ENCODE assay signal across 8 cellular contexts in the genomic region with DNA sequence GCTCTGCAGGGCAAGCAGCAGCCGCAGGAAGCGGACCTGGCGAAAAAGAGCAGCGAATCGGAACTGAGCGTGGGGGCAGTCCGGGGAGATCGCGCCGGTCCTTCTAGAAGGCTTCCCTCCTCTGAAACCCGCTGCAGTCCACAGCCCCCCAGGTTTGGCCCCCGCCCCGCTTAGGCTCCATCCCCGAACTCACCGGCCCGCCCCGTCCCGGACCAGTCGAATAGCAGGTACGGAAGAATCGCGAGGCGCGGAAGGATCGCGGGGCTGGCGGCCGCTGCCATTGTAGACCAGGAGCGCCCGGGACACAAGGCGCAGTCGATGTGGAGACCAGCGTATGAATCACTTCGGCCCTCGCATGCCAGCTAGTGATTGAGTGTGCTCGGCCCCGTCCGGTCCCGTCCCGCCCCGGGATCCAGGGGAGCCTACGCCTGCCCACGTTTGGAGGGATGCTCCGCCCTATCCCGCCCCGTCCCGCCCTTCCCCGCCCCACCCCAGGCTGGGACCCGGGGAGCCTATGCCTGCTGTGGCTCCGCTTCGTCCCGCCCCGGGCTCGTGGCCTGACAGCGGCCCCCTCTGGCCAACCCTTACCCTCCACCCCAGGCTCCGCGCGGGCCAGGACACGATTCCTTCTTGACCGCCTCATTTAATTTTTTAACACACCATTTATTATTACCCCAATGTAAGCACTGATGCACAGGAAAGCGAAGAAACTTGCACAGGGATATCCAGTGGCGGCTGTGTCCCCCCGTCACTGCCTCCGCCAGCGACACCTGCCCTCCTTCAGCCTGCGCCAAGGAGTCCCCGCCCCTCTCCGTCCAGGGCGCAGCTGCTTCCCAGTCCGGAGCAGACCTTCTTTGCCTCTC. TPM values are rescaled to one million over a fixed set of nuclear protein-coding genes. Genes with fewer than 3 reads are reported as not detected.
DNase-seq lines count a peak whose midpoint lies in the region; ATAC-seq and TF ChIP-seq lines count a peak whose summit lies in the region.

TSS of gene ULBP3 (minus strand) at position 336 of the 863 bp plus-strand sequence. CDS start at position 281, 55 bp downstream.

- DNase-seq in BE2C, result peak; percentile 93
- peak; percentile 81 for DNase-seq in HS-27A (ENCODE audit: low read depth)
- peak; percentile 70 for DNase-seq in SHP77 treated with DMSO at 0.1 percent for 48 hours (lab: John Stamatoyannopoulos, UW)
- peak; percentile 83 for DNase-seq in activated naive CD4-positive, alpha-beta T cell treated with anti-CD3 and anti-CD28 coated beads for 36 hours
- peak; percentile 69 for DNase-seq in non-pigmented ciliary epithelial cell (ENCODE audit: low read depth)
- DNase-seq in stromal cell of bone marrow (ENCODE audit: low read depth), result peak; percentile 94

- TF ChIP-seq EP300 in gastroesophageal sphincter (IDR thresholded peaks at IDR 0.05), result no peak

- H3K9me3 ChIP-seq in BE2C (no peaks in the 10 kb centered on the region), gastroesophageal sphincter (no peaks in the 10 kb centered on the region)

- H3K4me1 Mint-ChIP-seq in activated naive CD4-positive, alpha-beta T cell treated with anti-CD3 and anti-CD28 coated beads for 36 hours (ENCODE audit: low read depth), result peaks cover 4% of the 10 kb centered on the region

- TF ChIP-seq POLR2A in gastroesophageal sphincter (IDR thresholded peaks at IDR 0.05), result no peak

- H3K4me3 Mint-ChIP-seq in activated naive CD4-positive, alpha-beta T cell treated with anti-CD3 and anti-CD28 coated beads for 36 hours, result peak within 1 kb of the TSS; percentile 72

- peaks cover 2% of the 10 kb centered on the region for H3K27me3 Mint-ChIP-seq in activated naive CD4-positive, alpha-beta T cell treated with anti-CD3 and anti-CD28 coated beads for 36 hours (ENCODE audit: low read depth)

- H3K36me3 Mint-ChIP-seq in activated naive CD4-positive, alpha-beta T cell treated with anti-CD3 and anti-CD28 coated beads for 36 hours (ENCODE audit: low read depth), result no peaks in the 10 kb centered on the region

- no peaks in the 10 kb centered on the region for H3K9me3 Mint-ChIP-seq in activated naive CD4-positive, alpha-beta T cell treated with anti-CD3 and anti-CD28 coated beads for 36 hours

- 0 to 28% methylated on average over 5 to 8 of the region's 70 CpGs for WGBS in gastroesophageal sphincter (ENCODE audit: low coverage in 1 of 2), 2 donors

- TF ChIP-seq CTCF in BE2C (IDR thresholded peaks at IDR 0.05; ENCODE audit: low read depth, low read length) (peak; percentile 57), gastroesophageal sphincter (IDR thresholded peaks at IDR 0.05) (peak in 3 of 4 experiments; percentile 26 to 71 (median 44))

- H3K27ac Mint-ChIP-seq in activated naive CD4-positive, alpha-beta T cell treated with anti-CD3 and anti-CD28 coated beads for 36 hours, result no peak within 1 kb of the TSS

- H3K4me1 ChIP-seq in BE2C, result no peaks in the 10 kb centered on the region
- peaks cover 0 to 19% (median 6%) of the 10 kb centered on the region in 3 donors for H3K4me1 ChIP-seq in gastroesophageal sphincter

- peak within 1 kb of the TSS in 3 of 4 donors; percentile 67 to 79 (median 78) for H3K27ac ChIP-seq in gastroesophageal sphincter

- peak within 1 kb of the TSS; percentile 73 for H3K4me3 ChIP-seq in BE2C (ENCODE audit: low read depth, low read length)
- peak within 1 kb of the TSS; percentile 63 to 72 for H3K4me3 ChIP-seq in gastroesophageal sphincter

- intact Hi-C loops in activated naive CD4-positive, alpha-beta T cell treated with anti-CD3 and anti-CD28 coated beads for 36 hours (cut with micrococcal nuclease), result loop anchor here (1.0 kb wide), 4 partner anchors 44 to 135 kb away; partner anchors contain the start of gene RAET1L

- ATAC-seq in GM19328 (IDR thresholded peaks at IDR 0.05; ENCODE audit: unreplicated experiment), result peak; percentile 59
- ATAC-seq in gastroesophageal sphincter, result peak; percentile 96

- CTCF ChIA-PET in activated naive CD4-positive, alpha-beta T cell treated with anti-CD3 and anti-CD28 coated beads for 36 hours (lab: Charles Lee), result interaction anchor here (3.4 kb wide), 1 partner anchor 15 kb away, joined by 45 read pairs; no protein-coding TSS in a partner anchor

- H3K36me3 ChIP-seq in BE2C (no peaks in the 10 kb centered on the region), gastroesophageal sphincter (no peaks in the 10 kb centered on the region)

- H3K27me3 ChIP-seq in BE2C (no peaks in the 10 kb centered on the region), gastroesophageal sphincter (peaks cover 14% of the 10 kb centered on the region)

RNA-seq across cellular contexts. Expression of gene ULBP3, which starts in this region (rescaled TPM):
- polyA plus RNA-seq in BE2C (2012; ENCODE audit: insufficient read depth, insufficient read length, low read depth), result 1.2 TPM
- total RNA-seq in activated naive CD4-positive, alpha-beta T cell treated with anti-CD3 and anti-CD28 coated beads for 36 hours, result not detected
- 1 to 10 TPM in 1 of 4 donors, not detected in 3; 7.3 TPM for total RNA-seq in gastroesophageal sphincter

Comparison
In these comparisons a context has a peak if more than half of its experiments do, and no peak if none do; other contexts are left out.
1. Peak in every context shown above with its lines: DNase-seq, ATAC-seq, H3K4me3 ChIP-seq and H3K27ac ChIP-seq.
2. Peak in DNase-seq in activated naive CD4-positive, alpha-beta T cell treated with anti-CD3 and anti-CD28 coated beads for 36 hours; RNA of the gene not detected or under 1 TPM.